ENCODE assay signal across 8 cellular contexts in the genomic region with DNA sequence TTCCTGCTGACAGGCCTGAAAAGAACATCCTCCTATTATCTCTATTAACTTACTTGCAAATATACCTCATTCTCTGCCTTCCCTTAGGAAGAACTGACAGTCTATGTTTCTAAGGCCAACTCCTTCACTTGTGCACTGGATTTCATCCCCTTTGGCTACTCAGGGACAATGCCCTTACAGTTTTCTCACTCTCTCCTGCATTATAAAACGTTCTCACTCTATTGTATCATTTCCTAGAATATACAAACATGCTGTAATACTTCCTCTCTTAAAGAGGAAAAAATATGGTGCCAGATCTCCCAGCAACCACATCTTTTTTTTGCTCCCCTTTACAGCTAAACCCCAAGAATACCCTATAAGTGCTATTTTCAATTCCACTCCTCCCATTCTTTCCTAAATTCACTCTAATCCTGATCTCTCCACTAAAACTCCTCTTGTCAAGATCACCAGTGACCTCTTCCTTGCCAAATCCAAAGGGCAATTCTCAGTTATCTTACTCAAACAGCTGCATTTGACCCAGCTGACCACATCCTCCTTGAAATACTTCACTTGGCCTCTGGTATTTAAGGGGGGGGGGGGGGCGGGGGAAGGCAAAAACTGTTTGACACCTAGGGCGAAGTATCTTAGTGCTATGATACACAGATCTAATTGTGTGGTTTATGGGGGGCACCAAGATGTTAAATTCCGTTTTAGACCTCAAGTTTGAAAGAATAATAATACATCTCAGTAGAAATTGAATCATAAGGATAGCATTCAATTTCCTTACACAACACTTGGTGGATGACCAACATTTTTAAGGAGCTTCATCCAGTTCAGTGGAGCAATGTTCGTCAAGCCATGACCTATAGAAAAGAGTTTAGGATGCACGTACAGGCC. TPM values are rescaled to one million over a fixed set of nuclear protein-coding genes. Genes with fewer than 3 reads are reported as not detected.
DNase-seq lines count a peak whose midpoint lies in the region; ATAC-seq and TF ChIP-seq lines count a peak whose summit lies in the region.

No MANE protein-coding gene starts in this region.

- CTCF ChIA-PET in IMR-90 (lab: Yijun Ruan, JAX): no interaction called here

- DNase-seq in Daoy (ENCODE audit: low read depth) (peak; percentile 25), IMR-90 (peak; percentile 54), ascending aorta (ENCODE audit: low spot score in 2 of 2) (no peak), lower lobe of right lung (no peak), sciatic nerve (ENCODE audit: low spot score) (no peak), amniotic stem cell (lab: John Stamatoyannopoulos, UW) (no peak), posterior vena cava (ENCODE audit: low spot score) (no peak)

- H3K27me3 ChIP-seq in IMR-90 (ENCODE audit: control insufficient read depth, insufficient read depth, low read length) (no peaks in the 10 kb centered on the region), ascending aorta (no peaks in the 10 kb centered on the region), lower lobe of right lung (ENCODE audit: low read depth) (no peaks in the 10 kb centered on the region)

- in situ Hi-C loops in IMR-90 (cut with MboI; ENCODE audit: low sequenced_read_pairs): no loop called here

- H4K5ac ChIP-seq in IMR-90 (ENCODE audit: low read depth, low read length): peak overlapping the region; percentile 30; the same call in 1 of the 2 replicates

- 0% methylated on average over 1 of the region's 6 CpGs; no CpG with 5 or more reads in 1 of the 2 experiments for WGBS in IMR-90 (ENCODE audit: extremely low coverage in 2 of 2, insufficient read length in 1 of 2), 2 experiments

- H2AK5ac ChIP-seq in IMR-90 (ENCODE audit: low read depth, low read length): peak overlapping the region; percentile 33

- no peak overlapping the region for H2AFZ ChIP-seq in IMR-90 (replicated peaks; ENCODE audit: low read length, poor library complexity)

- peak overlapping the region; percentile 67 for H3K4me3 ChIP-seq in IMR-90 (ENCODE audit: insufficient read depth, low read depth, low read length)
- H3K4me3 ChIP-seq in ascending aorta: peak overlapping the region; percentile 85 to 90
- peak overlapping the region; percentile 88 for H3K4me3 ChIP-seq in lower lobe of right lung

- no peak overlapping the region for H2BK120ac ChIP-seq in IMR-90 (ENCODE audit: low read depth, low read length)

- peak overlapping the region; percentile 85 for H2BK5ac ChIP-seq in IMR-90 (ENCODE audit: low read depth, low read length, poor library complexity, severe bottlenecking)

- POLR2A ChIA-PET in IMR-90 (lab: Charles Lee; ENCODE audit: unreplicated experiment): no interaction called here

- no peaks in the 10 kb centered on the region for H3K9me3 ChIP-seq in IMR-90 (ENCODE audit: control insufficient read depth, insufficient read depth, low read length)
- no peaks in the 10 kb centered on the region for H3K9me3 ChIP-seq in ascending aorta
- H3K9me3 ChIP-seq in lower lobe of right lung: no peaks in the 10 kb centered on the region

- peak overlapping the region; percentile 50; the same call in 1 of the 2 replicates for H3K4ac ChIP-seq in IMR-90 (ENCODE audit: low read depth, low read length)

- peak overlapping the region; percentile 33; the same call in 1 of the 3 replicates for H2BK15ac ChIP-seq in IMR-90 (ENCODE audit: low read depth, low read length)

- peak overlapping the region; percentile 93 for H3K23ac ChIP-seq in IMR-90 (ENCODE audit: low read depth, low read length)

- no TSS peak for BruUV-seq in IMR-90 (replicated peaks; lab: Mats Ljungman, UMichigan)

- peak overlapping the region; percentile 39; the same call in 1 of the 2 replicates for H3K56ac ChIP-seq in IMR-90 (ENCODE audit: extremely low read depth, insufficient read depth, low read length)

- H3K79me1 ChIP-seq in IMR-90 (ENCODE audit: low read depth in 1 of 2, low read length in 2 of 2): peaks cover 33 to 54% of the 10 kb centered on the region in 2 experiments

- H3K4me1 ChIP-seq in IMR-90 (ENCODE audit: control insufficient read depth, insufficient read depth, low read length) (peaks cover 4% of the 10 kb centered on the region; the same call in 1 of the 2 replicates), ascending aorta (peaks cover 8 to 32% of the 10 kb centered on the region in 2 donors), lower lobe of right lung (peaks cover 53% of the 10 kb centered on the region)

- H2AK9ac ChIP-seq in IMR-90 (replicated peaks; ENCODE audit: low read depth, low read length, poor library complexity): no peak overlapping the region

- peak overlapping the region; percentile 46 for H3K14ac ChIP-seq in IMR-90 (replicated peaks; ENCODE audit: low read depth, low read length)

- intact Hi-C loops in IMR-90 (cut with micrococcal nuclease): no loop called here
- intact Hi-C loops in ascending aorta (cut with DNase I): loop anchor here (5.0 to 10.0 kb wide), 4 partner anchors 215 to 1038 kb away; a partner anchor contains a TSS
- intact Hi-C loops in lower lobe of right lung (cut with DNase I): no loop called here
- intact Hi-C loops in sciatic nerve (cut with DNase I): no loop called here
- intact Hi-C loops in posterior vena cava (cut with DNase I): loop anchor here in 1 of 2 donors (10.0 kb wide), 1 partner anchor 1808 kb away; no protein-coding TSS in a partner anchor

- ATAC-seq in IMR-90 (ENCODE audit: low read depth) (peak; percentile 2; the same call in 1 of the 2 replicates), lower lobe of right lung (peak in 1 of 2 donors; percentile 8), sciatic nerve (no peak), GM18520 (IDR thresholded peaks at IDR 0.05; ENCODE audit: unreplicated experiment) (no peak)

- dilution Hi-C loops in IMR-90 (cut with HindIII; ENCODE audit: low sequenced_read_pairs, unreplicated experiment): no loop called here

- H3K4me2 ChIP-seq in IMR-90 (ENCODE audit: low read depth, low read length): peak overlapping the region; percentile 80

- H3K27ac ChIP-seq in IMR-90 (ENCODE audit: insufficient read depth, low read length): peak overlapping the region; percentile 54; the same call in 1 of the 2 replicates
- H3K27ac ChIP-seq in ascending aorta: peak overlapping the region; percentile 92 to 95
- H3K27ac ChIP-seq in lower lobe of right lung: peak overlapping the region; percentile 99

- H2BK20ac ChIP-seq in IMR-90 (ENCODE audit: low read depth, low read length): peak overlapping the region; percentile 11; the same call in 1 of the 2 replicates

- TF ChIP-seq RAD21 in IMR-90 (IDR thresholded peaks at IDR 0.05; ENCODE audit: low read length): no peak

- peaks cover 2% of the 10 kb centered on the region for H3K36me3 ChIP-seq in IMR-90 (ENCODE audit: control insufficient read depth, insufficient read depth, low read length)
- peaks cover 7 to 12% of the 10 kb centered on the region in 2 donors for H3K36me3 ChIP-seq in ascending aorta
- H3K36me3 ChIP-seq in lower lobe of right lung: peaks cover 25% of the 10 kb centered on the region

- peak overlapping the region; percentile 37; the same call in 1 of the 2 replicates for H3K18ac ChIP-seq in IMR-90 (ENCODE audit: low read depth, low read length)

- TF ChIP-seq CTCF in IMR-90 (conservative IDR thresholded peaks at IDR 0.05; ENCODE audit: low read depth, low read length): no peak
- no peak for TF ChIP-seq CTCF in ascending aorta (IDR thresholded peaks at IDR 0.05)
- TF ChIP-seq CTCF in lower lobe of right lung (IDR thresholded peaks at IDR 0.05): no peak

- no peak overlapping the region for H4K91ac ChIP-seq in IMR-90 (ENCODE audit: insufficient read depth, low read depth, low read length)

- H4K8ac ChIP-seq in IMR-90 (ENCODE audit: low read depth in 2 of 2, low read length in 2 of 2): peak overlapping the region; percentile 4 to 96; a peak in 3 of 4 replicates

- no peak for TF ChIP-seq POLR2A in IMR-90 (IDR thresholded peaks at IDR 0.05; ENCODE audit: low read depth, low read length)

- H3K9ac ChIP-seq in IMR-90 (ENCODE audit: low read depth, low read length): no peak overlapping the region; the same call in 1 of the 2 replicates

- H4K20me1 ChIP-seq in IMR-90 (ENCODE audit: insufficient read depth, low read length): no peaks in the 10 kb centered on the region; the same call in 1 of the 2 replicates

- no peaks in the 10 kb centered on the region; the same call in 1 of the 2 replicates for H3K9me1 ChIP-seq in IMR-90 (ENCODE audit: insufficient read depth, low read length)

TF ChIP-seq in IMR-90, 13 proteins besides CTCF, POLR2A, EP300 and RAD21:
- peak; percentile 65 for TF ChIP-seq CEBPB (IDR thresholded peaks at IDR 0.05; ENCODE audit: low read depth, low read length)
- no peak for TF ChIP-seq FOS (IDR thresholded peaks at IDR 0.05; ENCODE audit: low read depth, low read length)
- no peak for TF ChIP-seq RCOR1 (IDR thresholded peaks at IDR 0.05; ENCODE audit: insufficient replicate concordance, low read length)
- TF ChIP-seq SMC3 (IDR thresholded peaks at IDR 0.05; ENCODE audit: low read depth, low read length): no peak
- no peak for TF ChIP-seq CHD1 (IDR thresholded peaks at IDR 0.05; ENCODE audit: low read depth, low read length)

RNA-seq across cellular contexts. Expression of a gene that starts 1.6 kb away (rescaled TPM):
- total RNA-seq in Daoy (2014; rRNA removed; shearing (Covaris generic)): 17.8 and 38.8 TPM in 2 replicates
- total RNA-seq in IMR-90 (2012; rRNA removed): 22.4 and 41.4 TPM in 2 replicates
- 12.9 and 20.1 TPM in 2 replicates for polyA plus RNA-seq in IMR-90 (2012; rRNA removed)
- polyA plus RNA-seq in IMR-90 (2012; cell fraction: cytosol; rRNA removed): 3.9 and 4.7 TPM in 2 replicates
- polyA plus RNA-seq in IMR-90 (2012; cell fraction: nucleus; rRNA removed; ENCODE audit: low replicate concordance): 1.1 and 10.7 TPM in 2 replicates
- total RNA-seq in ascending aorta: 16.2 TPM
- total RNA-seq in lower lobe of right lung: 28.9 TPM
- 38.3 TPM for total RNA-seq in sciatic nerve
- total RNA-seq in posterior vena cava: 10 to 100 TPM; 30.6 to 31.9 TPM

RNA-seq across cellular contexts. Expression of a gene that starts 1.7 kb away (rescaled TPM):
- total RNA-seq in Daoy (2014; rRNA removed; shearing (Covaris generic)): 9.1 and 10.6 TPM in 2 replicates
- total RNA-seq in IMR-90 (2012; rRNA removed) (7.0 and 12.8 TPM in 2 replicates), ascending aorta (2.4 TPM), lower lobe of right lung (20.6 TPM), sciatic nerve (25.0 TPM), posterior vena cava (10 to 100 TPM; 15.7 to 19.9 TPM)
- 4.1 and 6.3 TPM in 2 replicates for polyA plus RNA-seq in IMR-90 (2012; rRNA removed)
- polyA plus RNA-seq in IMR-90 (2012; cell fraction: cytosol; rRNA removed): 0.70 and 0.90 TPM in 2 replicates
- polyA plus RNA-seq in IMR-90 (2012; cell fraction: nucleus; rRNA removed; ENCODE audit: low replicate concordance): 1.3 and 12.7 TPM in 2 replicates

RNA-seq across cellular contexts. Expression of a gene that starts 43.3 kb away (rescaled TPM):
- total RNA-seq in Daoy (2014; rRNA removed; shearing (Covaris generic)): 0.97 TPM in 1 of 2 replicates, not detected in the other
- not detected in 2 replicates for total RNA-seq in IMR-90 (2012; rRNA removed)
- not detected in 2 replicates for polyA plus RNA-seq in IMR-90 (2012; rRNA removed)
- not detected in 2 replicates for polyA plus RNA-seq in IMR-90 (2012; cell fraction: cytosol; rRNA removed)
- 0.15 TPM in 1 of 2 replicates, not detected in the other for polyA plus RNA-seq in IMR-90 (2012; cell fraction: nucleus; rRNA removed; ENCODE audit: low replicate concordance)
- total RNA-seq in ascending aorta: not detected
- total RNA-seq in lower lobe of right lung: not detected
- not detected for total RNA-seq in sciatic nerve
- not detected for total RNA-seq in posterior vena cava

Comparison
In these comparisons a context has a peak if more than half of its experiments do, and no peak if none do; other contexts are left out.
1. DNase-seq: peak in Daoy (single experiment) and IMR-90 (single experiment); none in ascending aorta (0 of 2), lower lobe of right lung (single experiment), sciatic nerve (single experiment), amniotic stem cell (single experiment) and posterior vena cava (single experiment).
2. Peak in every context shown above with its lines, with median percentiles within 50 percentile points of each other: H3K27ac ChIP-seq and H3K4me3 ChIP-seq.